In genomic region chr13:103615778-103616177, GRCh38 we compare ENCODE assay signal across 22 cellular contexts.
"Had no signal": no experiment of that assay in that cellular context is flagged by ENCODE, and none has a peak within 500 bp of the region (broad histone marks: within the 10 kb centered on the region; RNA-seq: fewer than 3 reads in every experiment).

No MANE protein-coding gene starts in this region.

- H3K36me3 ChIP-seq: esophagus muscularis mucosa, gastrocnemius medialis, ovary, right lobe of liver, stomach, thoracic aorta, transverse colon had no signal

- H3K27ac ChIP-seq: coronary artery, epithelial cell of prostate, esophagus muscularis mucosa, gastrocnemius medialis, ovary, right lobe of liver, stomach, thoracic aorta, transverse colon had no signal

- ATAC-seq: gastrocnemius medialis; left colon; left ventricle myocardium superior; natural killer cell treated with Interleukin-12 subunit alpha and Interleukin-12 subunit beta and Interleukin-15 and Interleukin-18, amount 100 ng/mL, for 72 hours; right lobe of liver had no signal

- H3K4me1 ChIP-seq: esophagus muscularis mucosa, gastrocnemius medialis, right lobe of liver, stomach, transverse colon had no signal

- H3K27me3 ChIP-seq: esophagus muscularis mucosa, gastrocnemius medialis, ovary, right lobe of liver, stomach, transverse colon had no signal

- H3K9me3 ChIP-seq: esophagus muscularis mucosa, gastrocnemius medialis, ovary, right lobe of liver, stomach, thoracic aorta, transverse colon had no signal

- DNase-seq: central memory CD4-positive, alpha-beta T cell; effector CD8-positive, alpha-beta T cell; gastrocnemius medialis; immature natural killer cell; kidney; left colon; left ventricle myocardium superior; mesenchymal stem cell; midbrain; nucleus accumbens; ovary; right lobe of liver; stimulated activated naive CD4-positive, alpha-beta T cell; stomach; substantia nigra; transverse colon had no signal

- H3K4me3 ChIP-seq: coronary artery, esophagus muscularis mucosa, gastrocnemius medialis, lung, ovary, right lobe of liver, stomach, thoracic aorta, transverse colon had no signal
